Comparison of ENCODE assay signal across 1 cellular context in genomic region chr12:114396153-114396868, GRCh38.
TF ChIP-seq lines count a peak whose summit lies in the region.

No MANE protein-coding gene starts in this region.

TF ChIP-seq in SK-N-SH, 30 proteins besides CTCF, POLR2A, EP300 and RAD21 (continued from another document):
- TF ChIP-seq REST (IDR thresholded peaks at IDR 0.05; ENCODE audit: low read depth, low read length), result no peak
- no peak for TF ChIP-seq PBX3 (IDR thresholded peaks at IDR 0.05)
- no peak for TF ChIP-seq NFIC (IDR thresholded peaks at IDR 0.05; ENCODE audit: borderline replicate concordance)
- no peak for TF ChIP-seq TCF12 (IDR thresholded peaks at IDR 0.05)
- no peak for TF ChIP-seq MAX (IDR thresholded peaks at IDR 0.05; ENCODE audit: low read depth)
- TF ChIP-seq YY1 (IDR thresholded peaks at IDR 0.05; ENCODE audit: low read depth), result no peak
- no peak for TF ChIP-seq IRF3 (IDR thresholded peaks at IDR 0.05; ENCODE audit: low read depth, low read length)
